ENCODE assay signal across 33 cellular contexts in genomic region chr16:47853635-47854034, GRCh38.
"Had no signal": no experiment of that assay in that cellular context is flagged by ENCODE, and none has a peak within 500 bp of the region (broad histone marks: within the 10 kb centered on the region; RNA-seq: fewer than 3 reads in every experiment).

No MANE protein-coding gene starts in this region.

- H3K4me3 ChIP-seq: adrenal gland, body of pancreas, heart left ventricle, left lung, psoas muscle, smooth muscle cell, upper lobe of left lung, vagina had no signal

- H3K27me3 ChIP-seq: adrenal gland, body of pancreas, left lung, upper lobe of left lung, vagina had no signal

- H3K9ac ChIP-seq: parathyroid adenoma had no signal

- H3K27ac ChIP-seq: adrenal gland, body of pancreas, heart left ventricle, left lung, parathyroid adenoma, psoas muscle, upper lobe of left lung, vagina, WERI-Rb-1 had no signal

- H3K4me2 ChIP-seq: smooth muscle cell had no signal

- H3K36me3 ChIP-seq: adrenal gland, heart left ventricle, left lung, upper lobe of left lung, vagina, WERI-Rb-1 had no signal

- H3K4me1 ChIP-seq: adrenal gland, body of pancreas, heart left ventricle, left lung, parathyroid adenoma, psoas muscle, upper lobe of left lung had no signal

- H3K79me2 ChIP-seq: parathyroid adenoma had no signal

- DNase-seq: activated CD4-positive, alpha-beta memory T cell treated with anti-CD3 and anti-CD28 coated beads for 36 hours; activated CD4-positive, alpha-beta T cell treated with anti-CD3 and anti-CD28 coated beads, Interleukin-2, amount 10 ng/mL, durations not matched to agents 24 days and 14 days; activated CD4-positive, CD25-positive, alpha-beta regulatory T cell treated with anti-CD3 and anti-CD28 coated beads, Interleukin-2, amount 50 U/mL, for 72 hours; activated CD8-positive, alpha-beta memory T cell treated with anti-CD3 and anti-CD28 coated beads, Interleukin-2, amount 50 U/mL, for 4 hours; activated effector memory CD4-positive, alpha-beta T cell treated with anti-CD3 and anti-CD28 coated beads, Interleukin-2, amount 50 U/mL, for 16 hours; activated naive CD4-positive, alpha-beta T cell treated with anti-CD3 and anti-CD28 coated beads for 36 hours; activated naive CD8-positive, alpha-beta T cell treated with anti-CD3 and anti-CD28 coated beads for 36 hours; activated T-cell treated with anti-CD3 and anti-CD28 coated beads, Interleukin-2, amount 50 U/mL, for 1 hour; adrenal gland; aorta; body of pancreas; cerebellar nuclear complex; cortex of kidney; effector memory CD8-positive, alpha-beta T cell; erythroblast; foreskin fibroblast; heart left ventricle; hypothalamus; kidney glomerular epithelial cell; left lung; nucleus accumbens; psoas muscle; stimulated activated CD4-positive, alpha-beta T cell treated with anti-CD3 and anti-CD28 coated beads, Interleukin-1b, Interleukin-23, amount 100 ng/mL, for 48 hours; stimulated activated CD4-positive, alpha-beta T cell treated with anti-CD3 and anti-CD28 coated beads, Interleukin-4, amount 100 ng/mL, for 4 hours; stimulated activated CD8-positive, alpha-beta memory T cell treated with anti-CD3 and anti-CD28 coated beads, Interleukin-4, amount 100 ng/mL, for 48 hours; stimulated activated naive CD8-positive, alpha-beta T cell treated with anti-CD3 and anti-CD28 coated beads, Interleukin-15, amount 100 ng/mL, for 72 hours; substantia nigra; T-helper 9 cell; upper lobe of left lung; WERI-Rb-1 had no signal
